In the genomic region with DNA sequence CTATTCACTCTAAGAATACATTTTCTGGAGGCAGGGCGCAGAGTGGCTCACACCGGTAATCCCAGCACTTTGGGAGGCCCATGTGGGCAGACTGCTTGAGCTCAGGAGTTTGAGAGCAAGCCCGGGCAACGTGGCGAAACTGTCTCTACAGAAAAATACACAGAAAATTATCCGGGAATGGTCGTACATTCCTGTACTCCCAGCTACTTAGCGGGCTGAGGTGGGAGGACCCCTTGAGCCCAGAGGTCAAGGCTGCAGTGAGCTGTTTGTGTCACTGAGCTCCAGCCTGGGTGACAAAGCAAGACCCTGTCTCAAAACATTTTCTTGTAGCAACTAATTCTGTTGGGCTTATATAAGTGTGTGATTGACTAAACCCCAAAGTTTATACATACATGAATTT, we compare ENCODE assay signal across 37 cellular contexts.
"Had no signal": no experiment of that assay in that cellular context is flagged by ENCODE, and none has a peak within 500 bp of the region (broad histone marks: within the 10 kb centered on the region; RNA-seq: fewer than 3 reads in every experiment).

No MANE protein-coding gene starts in this region.

- H3K4me3 ChIP-seq: adrenal gland, body of pancreas, colonic mucosa, dorsolateral prefrontal cortex, esophagus muscularis mucosa, gastrocnemius medialis had no signal

- ATAC-seq: activated CD4-positive, CD25-positive, alpha-beta regulatory T cell treated with anti-CD3 and anti-CD28 coated beads, Interleukin-2, amount 50 U/mL, for 24 hours; activated CD8-positive, alpha-beta memory T cell treated with anti-CD3 and anti-CD28 coated beads, Interleukin-2, amount 10 ng/mL, durations not matched to agents 7 days and 5 days; activated CD8-positive, alpha-beta T cell treated with anti-CD3 and anti-CD28 coated beads for 36 hours; activated naive CD8-positive, alpha-beta T cell treated with anti-CD3 and anti-CD28 coated beads, Interleukin-2, amount 50 U/mL, for 24 hours; body of pancreas; foreskin keratinocyte; gastrocnemius medialis; T-helper 17 cell had no signal

- H3K4me1 Mint-ChIP-seq: activated B cell treated with CpG ODN at 0.5 μM for 24 hours; activated CD8-positive, alpha-beta memory T cell treated with anti-CD3 and anti-CD28 coated beads, Interleukin-2, amount 10 ng/mL, durations not matched to agents 7 days and 5 days; activated naive CD4-positive, alpha-beta T cell treated with anti-CD3 and anti-CD28 coated beads, Interleukin-2, amount 50 U/mL, for 24 hours; activated naive CD8-positive, alpha-beta T cell treated with anti-CD3 and anti-CD28 coated beads for 36 hours; activated naive CD8-positive, alpha-beta T cell treated with anti-CD3 and anti-CD28 coated beads, Interleukin-2, amount 50 U/mL, for 24 hours; T-helper 17 cell had no signal

- H3K9me3 Mint-ChIP-seq: activated B cell treated with CpG ODN at 0.5 μM for 24 hours; activated CD8-positive, alpha-beta T cell treated with anti-CD3 and anti-CD28 coated beads for 36 hours; activated naive CD4-positive, alpha-beta T cell treated with anti-CD3 and anti-CD28 coated beads for 36 hours; activated naive CD4-positive, alpha-beta T cell treated with anti-CD3 and anti-CD28 coated beads, Interleukin-2, amount 50 U/mL, for 24 hours; activated naive CD8-positive, alpha-beta T cell treated with anti-CD3 and anti-CD28 coated beads for 36 hours; activated naive CD8-positive, alpha-beta T cell treated with anti-CD3 and anti-CD28 coated beads, Interleukin-2, amount 50 U/mL, for 24 hours; activated T-helper 1 cell treated with anti-CD3 and anti-CD28 coated beads, Interleukin-12 subunit alpha, Interleukin-12 subunit beta, Interleukin-2, Interleukin-4 antibody, amounts not matched to agents 30 ng/mL and 10 ng/mL and 1 ng/mL, durations not matched to agents 14 hours and 24 hours and 36 hours; activated T-helper 2 cell treated with anti-CD3 and anti-CD28 coated beads, Interferon-gamma antibody, Interleukin-2, Interleukin-4, amounts not matched to agents 10 μg/mL and 5 μg/mL and 100 μg/mL, durations not matched to agents 14 hours and 24 hours and 36 hours; dendritic cell treated with granulocyte-macrophage colony-stimulating factor and Interleukin-4, amounts not matched to agents 40 ng/mL and 50 ng/mL, for 4 days; T-helper 2 cell treated with Interferon-gamma antibody and Interleukin-4, amounts not matched to agents 5 μg/mL and 100 μg/mL, for 36 hours had no signal

- H3K4me3 Mint-ChIP-seq: activated B cell treated with CpG ODN at 0.5 μM for 24 hours; activated CD8-positive, alpha-beta memory T cell treated with anti-CD3 and anti-CD28 coated beads, Interleukin-2, amount 10 ng/mL, durations not matched to agents 7 days and 5 days; activated CD8-positive, alpha-beta T cell treated with anti-CD3 and anti-CD28 coated beads for 36 hours; activated naive CD4-positive, alpha-beta T cell treated with anti-CD3 and anti-CD28 coated beads for 36 hours; activated naive CD4-positive, alpha-beta T cell treated with anti-CD3 and anti-CD28 coated beads, Interleukin-2, amount 50 U/mL, for 24 hours; activated naive CD8-positive, alpha-beta T cell treated with anti-CD3 and anti-CD28 coated beads for 36 hours; activated naive CD8-positive, alpha-beta T cell treated with anti-CD3 and anti-CD28 coated beads, Interleukin-2, amount 50 U/mL, for 24 hours; activated T-helper 1 cell treated with anti-CD3 and anti-CD28 coated beads, Interleukin-12 subunit alpha, Interleukin-12 subunit beta, Interleukin-2, Interleukin-4 antibody, amounts not matched to agents 30 ng/mL and 10 ng/mL and 1 ng/mL, durations not matched to agents 14 hours and 24 hours and 36 hours; dendritic cell treated with granulocyte-macrophage colony-stimulating factor and Interleukin-4, amounts not matched to agents 40 ng/mL and 50 ng/mL, for 4 days; T-helper 17 cell; T-helper 2 cell treated with Interferon-gamma antibody and Interleukin-4, amounts not matched to agents 5 μg/mL and 100 μg/mL, for 36 hours had no signal

- H3K9me3 ChIP-seq: adrenal gland, body of pancreas, colonic mucosa, esophagus muscularis mucosa, gastrocnemius medialis had no signal

- H3K4me1 ChIP-seq: adrenal gland, colonic mucosa, esophagus muscularis mucosa, gastrocnemius medialis had no signal

- H3K36me3 Mint-ChIP-seq: activated CD8-positive, alpha-beta memory T cell treated with anti-CD3 and anti-CD28 coated beads, Interleukin-2, amount 10 ng/mL, durations not matched to agents 7 days and 5 days; activated naive CD4-positive, alpha-beta T cell treated with anti-CD3 and anti-CD28 coated beads, Interleukin-2, amount 50 U/mL, for 24 hours; activated naive CD8-positive, alpha-beta T cell treated with anti-CD3 and anti-CD28 coated beads for 36 hours had no signal

- H3K27me3 Mint-ChIP-seq: activated CD8-positive, alpha-beta T cell treated with anti-CD3 and anti-CD28 coated beads for 36 hours; activated naive CD8-positive, alpha-beta T cell treated with anti-CD3 and anti-CD28 coated beads for 36 hours; activated naive CD8-positive, alpha-beta T cell treated with anti-CD3 and anti-CD28 coated beads, Interleukin-2, amount 50 U/mL, for 24 hours had no signal

- H3K27ac ChIP-seq: adrenal gland, body of pancreas, colonic mucosa, dorsolateral prefrontal cortex, esophagus muscularis mucosa, foreskin keratinocyte, gastrocnemius medialis, WERI-Rb-1 had no signal

- H3K27ac Mint-ChIP-seq: activated B cell treated with CpG ODN at 0.5 μM for 24 hours; activated CD8-positive, alpha-beta memory T cell treated with anti-CD3 and anti-CD28 coated beads, Interleukin-2, amount 10 ng/mL, durations not matched to agents 7 days and 5 days; activated CD8-positive, alpha-beta T cell treated with anti-CD3 and anti-CD28 coated beads for 36 hours; activated naive CD4-positive, alpha-beta T cell treated with anti-CD3 and anti-CD28 coated beads for 36 hours; activated naive CD4-positive, alpha-beta T cell treated with anti-CD3 and anti-CD28 coated beads, Interleukin-2, amount 50 U/mL, for 24 hours; activated naive CD8-positive, alpha-beta T cell treated with anti-CD3 and anti-CD28 coated beads for 36 hours; activated naive CD8-positive, alpha-beta T cell treated with anti-CD3 and anti-CD28 coated beads, Interleukin-2, amount 50 U/mL, for 24 hours; activated T-helper 1 cell treated with anti-CD3 and anti-CD28 coated beads, Interleukin-12 subunit alpha, Interleukin-12 subunit beta, Interleukin-2, Interleukin-4 antibody, amounts not matched to agents 30 ng/mL and 10 ng/mL and 1 ng/mL, durations not matched to agents 14 hours and 24 hours and 36 hours; activated T-helper 2 cell treated with anti-CD3 and anti-CD28 coated beads, Interferon-gamma antibody, Interleukin-2, Interleukin-4, amounts not matched to agents 10 μg/mL and 5 μg/mL and 100 μg/mL, durations not matched to agents 14 hours and 24 hours and 36 hours; dendritic cell treated with granulocyte-macrophage colony-stimulating factor and Interleukin-4, amounts not matched to agents 40 ng/mL and 50 ng/mL, for 4 days; T-helper 17 cell; T-helper 2 cell treated with Interferon-gamma antibody and Interleukin-4, amounts not matched to agents 5 μg/mL and 100 μg/mL, for 36 hours had no signal

- H3K36me3 ChIP-seq: adrenal gland, colonic mucosa, gastrocnemius medialis, WERI-Rb-1 had no signal

- DNase-seq: activated B cell treated with CpG ODN at 0.5 μM for 24 hours; activated CD4-positive, alpha-beta T cell treated with anti-CD3 and anti-CD28 coated beads for 48 hours; activated CD4-positive, alpha-beta T cell treated with anti-CD3 and anti-CD28 coated beads, Interleukin-2, amount 50 U/mL, for 1 hour; activated CD4-positive, alpha-beta T cell treated with anti-CD3 and anti-CD28 coated beads, Interleukin-2, amount 50 U/mL, for 48 hours; activated CD8-positive, alpha-beta memory T cell treated with anti-CD3 and anti-CD28 coated beads, Interleukin-2, amount 10 ng/mL, durations not matched to agents 7 days and 5 days; activated CD8-positive, alpha-beta memory T cell treated with anti-CD3 and anti-CD28 coated beads, Interleukin-2, amount 50 U/mL, for 4 hours; activated CD8-positive, alpha-beta T cell treated with anti-CD3 and anti-CD28 coated beads for 36 hours; activated effector memory CD4-positive, alpha-beta T cell treated with anti-CD3 and anti-CD28 coated beads, Interleukin-2, amount 50 U/mL, for 16 hours; activated naive CD4-positive, alpha-beta T cell treated with anti-CD3 and anti-CD28 coated beads for 36 hours; activated naive CD8-positive, alpha-beta T cell treated with anti-CD3 and anti-CD28 coated beads for 36 hours; activated naive CD8-positive, alpha-beta T cell treated with anti-CD3 and anti-CD28 coated beads, Interleukin-2, amount 50 U/mL, for 24 hours; activated T-cell treated with anti-CD3 and anti-CD28 coated beads, Interleukin-2, amount 50 U/mL, for 1 hour; activated T-cell treated with anti-CD3 and anti-CD28 coated beads, Interleukin-2, amount 50 U/mL, for 48 hours; amygdala; aorta; body of pancreas; central memory CD4-positive, alpha-beta T cell; cerebellar nuclear complex; colonic mucosa; dorsolateral prefrontal cortex; effector memory CD4-positive, alpha-beta T cell; erythroblast; foreskin keratinocyte; gastrocnemius medialis; glutamatergic neuron; T-helper 1 cell; T-helper 17 cell; T1000; WERI-Rb-1 had no signal

- H3K27me3 ChIP-seq: adrenal gland, body of pancreas, colonic mucosa, dorsolateral prefrontal cortex, esophagus muscularis mucosa, foreskin keratinocyte, gastrocnemius medialis had no signal
